17 cellular contexts compared by ENCODE assay signal in genomic region chr19:15289673-15290072, GRCh38. TPM values are rescaled to one million over a fixed set of nuclear protein-coding genes. Genes with fewer than 3 reads are reported as not detected.
A peak's percentile ranks its signal among the peaks of the same experiment; 100 is the strongest.
DNase-seq lines count a peak whose midpoint lies in the region; ATAC-seq and TF ChIP-seq lines count a peak whose summit lies in the region.
"Had no signal": no experiment of that assay in that cellular context is flagged by ENCODE, and none has a peak within 500 bp of the region (broad histone marks: within the 10 kb centered on the region; RNA-seq: fewer than 3 reads in every experiment).

No MANE protein-coding gene starts in this region.

- H3K4me3 ChIP-seq in SU-DHL-6 (ENCODE audit: insufficient read depth, low read length, poor library complexity, severe bottlenecking) (no peak overlapping the region), thymus (ENCODE audit: low read length) (no peak overlapping the region), testis (no peak overlapping the region)
- H3K4me3 ChIP-seq: esophagus squamous epithelium, Peyer's patch, upper lobe of left lung had no signal

- no peak overlapping the region for H3K4me3 Mint-ChIP-seq in activated naive CD4-positive, alpha-beta T cell treated with anti-CD3 and anti-CD28 coated beads, Interleukin-2, amount 50 U/mL, for 24 hours
- H3K4me3 Mint-ChIP-seq in immature natural killer cell: peak overlapping the region; percentile 22 to 61 (median 45)

- peaks cover 35% of the 10 kb centered on the region; the same call in 1 of the 2 replicates for H4K20me1 ChIP-seq in SU-DHL-6 (ENCODE audit: low read depth, low read length)

- no peaks in the 10 kb centered on the region for H3K36me3 ChIP-seq in SU-DHL-6 (ENCODE audit: low read length)
- no peaks in the 10 kb centered on the region for H3K36me3 ChIP-seq in thymus (ENCODE audit: control insufficient read depth, insufficient read depth)
- no peaks in the 10 kb centered on the region for H3K36me3 ChIP-seq in testis (ENCODE audit: low read depth, missing control alignments)
- H3K36me3 ChIP-seq: BE2C, esophagus squamous epithelium, Peyer's patch, upper lobe of left lung had no signal

- 5% methylated on average over 3 of the region's 3 CpGs for WGBS in thymus
- 58 to 75% methylated on average over 3 of the region's 3 CpGs for WGBS in testis, 2 donors

- H3K27ac Mint-ChIP-seq in activated naive CD4-positive, alpha-beta T cell treated with anti-CD3 and anti-CD28 coated beads, Interleukin-2, amount 50 U/mL, for 24 hours: peak overlapping the region; percentile 76
- peak overlapping the region in 4 of 6 donors; percentile 12 to 86 (median 60) for H3K27ac Mint-ChIP-seq in immature natural killer cell

- no peak for ATAC-seq in GM21717 (IDR thresholded peaks at IDR 0.05; ENCODE audit: unreplicated experiment)

- no peaks in the 10 kb centered on the region for H3K9me2 ChIP-seq in SU-DHL-6 (replicated peaks; ENCODE audit: insufficient read depth, low read length)

- H3K4me1 ChIP-seq in thymus (ENCODE audit: control insufficient read depth, insufficient read depth, low read length) (peaks cover 79% of the 10 kb centered on the region), testis (peaks cover 63% of the 10 kb centered on the region)

- no peaks in the 10 kb centered on the region for H3K36me3 Mint-ChIP-seq in activated naive CD4-positive, alpha-beta T cell treated with anti-CD3 and anti-CD28 coated beads, Interleukin-2, amount 50 U/mL, for 24 hours
- H3K36me3 Mint-ChIP-seq in immature natural killer cell: no peaks in the 10 kb centered on the region

- no peaks in the 10 kb centered on the region for H3K27me3 Mint-ChIP-seq in activated naive CD4-positive, alpha-beta T cell treated with anti-CD3 and anti-CD28 coated beads, Interleukin-2, amount 50 U/mL, for 24 hours
- H3K27me3 Mint-ChIP-seq in immature natural killer cell (ENCODE audit: low read depth in 3 of 3): peaks cover 2 to 5% (median 2%) of the 10 kb centered on the region in 3 donors

- H3K4me2 ChIP-seq in SU-DHL-6 (ENCODE audit: low read depth, low read length, poor library complexity, severe bottlenecking): peak overlapping the region; percentile 69

- H3K79me2 ChIP-seq in SU-DHL-6 (ENCODE audit: insufficient read depth, low read length): peaks cover 98% of the 10 kb centered on the region

- no peak overlapping the region for H2AFZ ChIP-seq in SU-DHL-6 (ENCODE audit: low read depth, low read length, severe bottlenecking)
- H2AFZ ChIP-seq: parathyroid adenoma had no signal

- H3F3A ChIP-seq in SU-DHL-6 (ENCODE audit: insufficient read depth): peaks cover 48% of the 10 kb centered on the region

- no peak for TF ChIP-seq POLR2A in testis (IDR thresholded peaks at IDR 0.05)

- H3K9ac ChIP-seq in SU-DHL-6 (ENCODE audit: low read length): peak overlapping the region; percentile 13; the same call in 1 of the 2 replicates
- H3K9ac ChIP-seq: parathyroid adenoma had no signal

- H3K27ac ChIP-seq in SU-DHL-6 (ENCODE audit: low read depth, low read length): peak overlapping the region; percentile 54
- peak overlapping the region; percentile 26 for H3K27ac ChIP-seq in thymus (ENCODE audit: low read depth)
- H3K27ac ChIP-seq in testis: no peak overlapping the region
- H3K27ac ChIP-seq: parathyroid adenoma had no signal

- H3K27me3 ChIP-seq in SU-DHL-6 (ENCODE audit: low read length): no peaks in the 10 kb centered on the region
- no peaks in the 10 kb centered on the region for H3K27me3 ChIP-seq in thymus (ENCODE audit: control insufficient read depth, insufficient read depth)
- H3K27me3 ChIP-seq in testis: no peaks in the 10 kb centered on the region
- H3K27me3 ChIP-seq: BE2C, esophagus squamous epithelium, Peyer's patch, upper lobe of left lung had no signal

- TF ChIP-seq CTCF in SU-DHL-6 (IDR thresholded peaks at IDR 0.05; ENCODE audit: insufficient read depth, low read length, poor library complexity, severe bottlenecking) (no peak), testis (IDR thresholded peaks at IDR 0.05) (no peak)

- H3K9me3 Mint-ChIP-seq in activated naive CD4-positive, alpha-beta T cell treated with anti-CD3 and anti-CD28 coated beads, Interleukin-2, amount 50 U/mL, for 24 hours: no peaks in the 10 kb centered on the region
- no peaks in the 10 kb centered on the region for H3K9me3 Mint-ChIP-seq in immature natural killer cell

- intact Hi-C loops in testis (cut with DNase I; ENCODE audit: low total_unique reads): no loop called here

- DNase-seq in activated naive CD4-positive, alpha-beta T cell (lab: John Stamatoyannopoulos, UW): no peak
- DNase-seq in immature natural killer cell (no peak), testis (no peak), AG08395 (ENCODE audit: low spot score) (no peak)
- DNase-seq: activated CD4-positive, alpha-beta T cell treated with anti-CD3 and anti-CD28 coated beads, Interleukin-2, amount 50 U/mL, for 1 hour; BE2C; esophagus squamous epithelium; mammary epithelial cell; NCI-H187 had no signal

- H3K4me1 Mint-ChIP-seq in activated naive CD4-positive, alpha-beta T cell treated with anti-CD3 and anti-CD28 coated beads, Interleukin-2, amount 50 U/mL, for 24 hours: peaks cover 96% of the 10 kb centered on the region
- H3K4me1 Mint-ChIP-seq in immature natural killer cell: peaks cover 97 to 100% of the 10 kb centered on the region in 2 donors

- no peaks in the 10 kb centered on the region for H3K9me3 ChIP-seq in SU-DHL-6 (ENCODE audit: insufficient read depth, low read length)
- H3K9me3 ChIP-seq in thymus (ENCODE audit: control insufficient read depth): no peaks in the 10 kb centered on the region
- no peaks in the 10 kb centered on the region for H3K9me3 ChIP-seq in testis
- H3K9me3 ChIP-seq: BE2C, esophagus squamous epithelium, Peyer's patch, upper lobe of left lung had no signal

RNA-seq across cellular contexts. Expression of gene BRD4, which starts 42.7 kb away (rescaled TPM):
- polyA plus RNA-seq in immature natural killer cell (10 to 100 TPM in 1 of 3 donors, 1 to 10 TPM in 2; 4.3 to 16.7 (median 7.0) TPM), thymus (26.0 TPM), testis (ENCODE audit: insufficient read depth, low read depth, low replicate concordance) (59.2 TPM)
- 100 to 1,000 TPM; 106 to 109 TPM for total RNA-seq in testis

RNA-seq across cellular contexts. Expression of gene EPHX3, which starts 57.4 kb away (rescaled TPM):
- not detected for polyA plus RNA-seq in immature natural killer cell
- 4.8 TPM for polyA plus RNA-seq in thymus
- 1 to 10 TPM; 1.1 to 1.4 TPM for total RNA-seq in testis
- polyA plus RNA-seq in testis (ENCODE audit: insufficient read depth, low read depth, low replicate concordance): 3.6 TPM
- total RNA-seq: Peyer's patch; T-helper 1 cell treated with Interleukin-12 subunit alpha and Interleukin-12 subunit beta and Interleukin-4 antibody, amounts not matched to agents 30 ng/mL and 1 ng/mL, for 36 hours had no signal

Comparison
In these comparisons a context has a peak if more than half of its experiments do, and no peak if none do; other contexts are left out.
1. H3K27ac ChIP-seq: peak in SU-DHL-6 (single experiment) and thymus (single experiment); none in testis (0 of 2).